Comparison of ENCODE assay signal across 25 cellular contexts in the genomic region with DNA sequence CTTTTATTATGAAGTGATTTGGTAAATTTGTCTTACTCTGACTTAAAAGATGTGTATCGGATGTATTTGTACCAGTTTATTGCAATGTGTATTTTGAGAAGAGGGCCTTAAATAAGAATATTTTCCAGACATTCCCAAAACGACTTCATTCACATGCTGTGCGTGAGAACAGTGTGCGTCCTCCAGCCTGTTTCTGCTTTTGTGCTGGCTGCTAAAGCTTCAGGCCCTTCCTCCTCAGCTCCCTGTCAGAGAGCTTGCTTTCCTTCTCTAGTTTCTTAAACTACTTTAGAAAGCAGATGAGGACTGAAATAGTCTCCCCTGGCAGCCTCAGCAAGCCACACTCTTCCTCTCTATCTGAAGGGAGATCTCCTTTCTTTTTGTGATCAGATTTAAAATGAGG.
"Had no signal": no experiment of that assay in that cellular context is flagged by ENCODE, and none has a peak within 500 bp of the region (broad histone marks: within the 10 kb centered on the region; RNA-seq: fewer than 3 reads in every experiment).

No MANE protein-coding gene starts in this region.

- H3K4me1 ChIP-seq: colonic mucosa, foreskin keratinocyte, left ventricle myocardium inferior, lower lobe of right lung, spleen, tibial nerve, upper lobe of right lung, vagina had no signal

- H3K27me3 Mint-ChIP-seq: memory B cell; natural killer cell treated with Interleukin-12 subunit alpha and Interleukin-12 subunit beta and Interleukin-15 and Interleukin-18, amount 100 ng/mL, for 72 hours; stimulated activated naive B cell treated with anti-CD40 and anti-IgM and Interleukin-4, amounts not matched to agents 10 μg/mL and 1 μg/mL and 100 μg/mL, for 72 hours; stimulated activated naive CD8-positive, alpha-beta T cell treated with anti-CD3 and anti-CD28 coated beads, Interleukin-15, amount 100 ng/mL, for 72 hours had no signal

- H3K79me2 ChIP-seq: hepatocyte had no signal

- H3K27ac ChIP-seq: colonic mucosa, foreskin keratinocyte, hepatocyte, left ventricle myocardium inferior, lower lobe of right lung, neutrophil, spleen, tibial nerve, upper lobe of right lung, vagina had no signal

- H3K27me3 ChIP-seq: colonic mucosa, foreskin keratinocyte, hepatocyte, neutrophil, spleen, testis, tibial nerve, upper lobe of right lung, vagina had no signal

- H3K9me3 ChIP-seq: colonic mucosa, lower lobe of right lung, neutrophil, testis, vagina had no signal

- ATAC-seq: esophagus mucosa; foreskin keratinocyte; left cardiac atrium; lower lobe of right lung; natural killer cell treated with Interleukin-12 subunit alpha and Interleukin-12 subunit beta and Interleukin-15 and Interleukin-18, amount 100 ng/mL, for 72 hours; sciatic nerve; stimulated activated naive B cell treated with anti-CD40 and anti-IgM and Interleukin-4, amounts not matched to agents 10 μg/mL and 1 μg/mL and 100 μg/mL, for 72 hours; stimulated activated naive CD8-positive, alpha-beta T cell treated with anti-CD3 and anti-CD28 coated beads, Interleukin-15, amount 100 ng/mL, for 72 hours; upper lobe of right lung had no signal

- H3K4me3 ChIP-seq: colonic mucosa, hepatocyte, left ventricle myocardium inferior, lower lobe of right lung, spleen, testis, tibial nerve, upper lobe of right lung, vagina had no signal

- FAIRE-seq: kidney had no signal

- H3K4me3 Mint-ChIP-seq: memory B cell; natural killer cell treated with Interleukin-12 subunit alpha and Interleukin-12 subunit beta and Interleukin-15 and Interleukin-18, amount 100 ng/mL, for 72 hours; stimulated activated naive B cell treated with anti-CD40 and anti-IgM and Interleukin-4, amounts not matched to agents 10 μg/mL and 1 μg/mL and 100 μg/mL, for 72 hours; stimulated activated naive CD8-positive, alpha-beta T cell treated with anti-CD3 and anti-CD28 coated beads, Interleukin-15, amount 100 ng/mL, for 72 hours had no signal

- H3K27ac Mint-ChIP-seq: memory B cell; natural killer cell treated with Interleukin-12 subunit alpha and Interleukin-12 subunit beta and Interleukin-15 and Interleukin-18, amount 100 ng/mL, for 72 hours; stimulated activated naive B cell treated with anti-CD40 and anti-IgM and Interleukin-4, amounts not matched to agents 10 μg/mL and 1 μg/mL and 100 μg/mL, for 72 hours had no signal

- H3K36me3 ChIP-seq: colonic mucosa, left ventricle myocardium inferior, lower lobe of right lung, neutrophil, spleen, tibial nerve, upper lobe of right lung, vagina had no signal

- H3K36me3 Mint-ChIP-seq: memory B cell; natural killer cell treated with Interleukin-12 subunit alpha and Interleukin-12 subunit beta and Interleukin-15 and Interleukin-18, amount 100 ng/mL, for 72 hours; stimulated activated naive B cell treated with anti-CD40 and anti-IgM and Interleukin-4, amounts not matched to agents 10 μg/mL and 1 μg/mL and 100 μg/mL, for 72 hours had no signal

- DNase-seq: colonic mucosa; effector CD4-positive, alpha-beta T cell; foreskin keratinocyte; head of caudate nucleus; kidney; left cardiac atrium; left ventricle myocardium inferior; lower lobe of right lung; midbrain; spleen; stimulated activated CD4-positive, alpha-beta T cell treated with anti-CD3 and anti-CD28 coated beads, Interleukin-15, amount 100 ng/mL, for 24 hours; stimulated activated CD4-positive, alpha-beta T cell treated with anti-CD3 and anti-CD28 coated beads, Interleukin-2, amount 100 ng/mL, for 24 hours; stimulated activated CD4-positive, alpha-beta T cell treated with anti-CD3 and anti-CD28 coated beads, Interleukin-4, amount 100 ng/mL, for 4 hours; stimulated activated naive B cell treated with anti-CD40 and anti-IgM and Interleukin-4, amounts not matched to agents 10 μg/mL and 1 μg/mL and 100 μg/mL, for 72 hours; stimulated activated naive CD8-positive, alpha-beta T cell treated with anti-CD3 and anti-CD28 coated beads, Interleukin-15, amount 100 ng/mL, for 72 hours; testis; upper lobe of right lung had no signal

- H2AFZ ChIP-seq: hepatocyte had no signal

- H3K4me1 Mint-ChIP-seq: memory B cell; stimulated activated naive B cell treated with anti-CD40 and anti-IgM and Interleukin-4, amounts not matched to agents 10 μg/mL and 1 μg/mL and 100 μg/mL, for 72 hours; stimulated activated naive CD8-positive, alpha-beta T cell treated with anti-CD3 and anti-CD28 coated beads, Interleukin-15, amount 100 ng/mL, for 72 hours had no signal

- H3K4me2 ChIP-seq: hepatocyte had no signal
